22 cellular contexts compared by ENCODE assay signal in genomic region chr1:94593611-94594010, GRCh38.
"Had no signal": no experiment of that assay in that cellular context is flagged by ENCODE, and none has a peak within 500 bp of the region (broad histone marks: within the 10 kb centered on the region; RNA-seq: fewer than 3 reads in every experiment).

No MANE protein-coding gene starts in this region.

- H3K36me3 Mint-ChIP-seq: activated CD4-positive, alpha-beta memory T cell treated with anti-CD3 and anti-CD28 coated beads for 36 hours; activated naive CD4-positive, alpha-beta T cell treated with anti-CD3 and anti-CD28 coated beads, Interleukin-2, amount 50 U/mL, for 72 hours had no signal

- H3K36me3 ChIP-seq: brain microvascular endothelial cell, SJCRH30 had no signal

- H3K27me3 ChIP-seq: brain microvascular endothelial cell, SJCRH30 had no signal

- H3K4me3 ChIP-seq: SJCRH30, SK-N-MC had no signal

- ATAC-seq: activated naive CD4-positive, alpha-beta T cell treated with anti-CD3 and anti-CD28 coated beads, Interleukin-2, amount 50 U/mL, for 72 hours; activated T-cell treated with anti-CD3 and anti-CD28 coated beads, Interleukin-2, amount 50 U/mL, for 4 hours; Panc1 had no signal

- H3K27ac ChIP-seq: brain microvascular endothelial cell, SJCRH30, SK-N-MC had no signal

- H3K9me3 ChIP-seq: SJCRH30 had no signal

- H3K9me3 Mint-ChIP-seq: activated CD4-positive, alpha-beta memory T cell treated with anti-CD3 and anti-CD28 coated beads for 36 hours; activated naive CD4-positive, alpha-beta T cell treated with anti-CD3 and anti-CD28 coated beads for 36 hours; activated naive CD4-positive, alpha-beta T cell treated with anti-CD3 and anti-CD28 coated beads, Interleukin-2, amount 50 U/mL, for 72 hours; activated T-cell treated with anti-CD3 and anti-CD28 coated beads, Interleukin-2, amount 50 U/mL, for 4 hours; activated T-helper 1 cell treated with anti-CD3 and anti-CD28 coated beads, Interleukin-12 subunit alpha, Interleukin-12 subunit beta, Interleukin-2, Interleukin-4 antibody, amounts not matched to agents 30 ng/mL and 10 ng/mL and 1 ng/mL, durations not matched to agents 14 hours and 24 hours and 36 hours had no signal

- H3K27ac Mint-ChIP-seq: activated CD4-positive, alpha-beta memory T cell treated with anti-CD3 and anti-CD28 coated beads for 36 hours; activated naive CD4-positive, alpha-beta T cell treated with anti-CD3 and anti-CD28 coated beads for 36 hours; activated T-helper 1 cell treated with anti-CD3 and anti-CD28 coated beads, Interleukin-12 subunit alpha, Interleukin-12 subunit beta, Interleukin-2, Interleukin-4 antibody, amounts not matched to agents 30 ng/mL and 10 ng/mL and 1 ng/mL, durations not matched to agents 14 hours and 24 hours and 36 hours had no signal

- DNase-seq: activated CD4-positive, alpha-beta memory T cell treated with anti-CD3 and anti-CD28 coated beads for 36 hours; activated CD4-positive, alpha-beta T cell treated with anti-CD3 and anti-CD28 coated beads, Interleukin-2, amount 50 U/mL, for 1 hour; activated CD8-positive, alpha-beta memory T cell treated with anti-CD3 and anti-CD28 coated beads, Interleukin-2, amount 50 U/mL, for 4 hours; activated gamma-delta T cell treated with Interleukin-2 at 50 U/mL for 16 hours; activated naive CD4-positive, alpha-beta T cell treated with anti-CD3 and anti-CD28 coated beads for 36 hours; activated T-cell treated with anti-CD3 and anti-CD28 coated beads for 4 hours; activated T-cell treated with anti-CD3 and anti-CD28 coated beads, Interleukin-2, amount 50 U/mL, for 4 hours; brain microvascular endothelial cell; central memory CD4-positive, alpha-beta T cell; NCI-H1105; NCI-H1417 treated with DMSO at 0.1 percent for 48 hours; NCI-H187 treated with DMSO at 0.1 percent for 48 hours; NCI-H2171 treated with DMSO at 0.1 percent for 48 hours; NCI-H345; NCI-H524 treated with DMSO at 0.1 percent for 48 hours; SHP77; SJCRH30; T1000 had no signal

- H3K4me3 Mint-ChIP-seq: activated CD4-positive, alpha-beta memory T cell treated with anti-CD3 and anti-CD28 coated beads for 36 hours; activated naive CD4-positive, alpha-beta T cell treated with anti-CD3 and anti-CD28 coated beads for 36 hours; activated T-cell treated with anti-CD3 and anti-CD28 coated beads, Interleukin-2, amount 50 U/mL, for 4 hours; activated T-helper 1 cell treated with anti-CD3 and anti-CD28 coated beads, Interleukin-12 subunit alpha, Interleukin-12 subunit beta, Interleukin-2, Interleukin-4 antibody, amounts not matched to agents 30 ng/mL and 10 ng/mL and 1 ng/mL, durations not matched to agents 14 hours and 24 hours and 36 hours had no signal
